Comparison of ENCODE assay signal across 9 cellular contexts in the genomic region with DNA sequence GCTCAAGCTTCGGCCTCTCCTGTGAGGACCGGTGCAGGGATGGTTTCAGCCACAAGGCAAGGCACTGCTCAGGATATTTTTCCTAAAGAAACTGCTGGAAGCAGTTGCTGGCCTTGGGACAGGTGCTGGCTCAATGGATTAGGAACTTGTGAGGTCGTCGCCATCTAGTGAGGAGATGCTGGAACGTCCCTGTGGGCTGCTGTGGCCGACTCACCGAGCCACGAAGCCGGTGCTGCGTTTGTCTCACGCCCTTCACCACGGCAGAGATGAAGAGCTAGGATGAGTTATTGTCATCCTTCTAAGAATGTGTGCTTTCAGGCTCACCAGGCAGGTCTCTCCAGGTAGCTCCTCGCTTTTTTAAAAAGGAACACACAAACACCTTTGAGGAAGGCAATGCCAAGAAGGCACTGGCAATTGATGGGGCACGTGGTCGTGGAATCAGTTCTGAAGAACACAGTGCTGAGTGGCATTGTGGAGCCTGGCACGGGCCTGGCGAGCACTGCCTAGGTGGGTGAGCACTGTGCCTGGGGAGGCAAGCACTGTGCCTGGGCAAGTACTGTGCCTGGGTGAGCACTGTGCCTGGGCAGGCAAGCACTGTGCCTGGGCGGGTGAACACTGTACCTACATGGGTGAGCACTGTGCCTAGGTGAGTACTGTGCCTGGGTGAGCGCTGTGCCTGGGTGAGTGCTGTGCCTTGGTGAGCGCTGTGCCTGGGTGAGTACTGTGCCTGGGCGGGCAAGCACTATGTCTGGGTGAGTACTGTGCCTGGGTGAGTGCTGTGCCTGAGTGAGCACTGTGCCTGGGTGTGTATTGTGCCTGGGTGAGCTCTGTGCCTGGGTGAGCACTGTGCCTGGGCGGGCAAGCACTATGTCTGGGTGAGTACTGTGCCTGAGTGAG.
A peak's percentile ranks its signal among the peaks of the same experiment; 100 is the strongest.
DNase-seq lines count a peak whose midpoint lies in the region; ATAC-seq and TF ChIP-seq lines count a peak whose summit lies in the region.
"Had no signal": no experiment of that assay in that cellular context is flagged by ENCODE, and none has a peak within 500 bp of the region (broad histone marks: within the 10 kb centered on the region; RNA-seq: fewer than 3 reads in every experiment).

No MANE protein-coding gene starts in this region.

- H3K9ac ChIP-seq in BLaER1 treated with 17β-estradiol and CSF1 and Interleukin-3, amounts not matched to agents 10 nM and 100 nM: peak overlapping the region in 4 of 11 experiments; percentile 0 to 69 (median 32); a peak in 6 of 22 replicates
- H3K9ac ChIP-seq in OCI-LY3 (ENCODE audit: low read length): no peak overlapping the region

- 0 out of 22 replicates have a peak, but pooled peaks cover 0 to 7% (median 0%) of the 10 kb centered on the region in 11 experiments for H4K20me1 ChIP-seq in BLaER1 treated with 17β-estradiol and CSF1 and Interleukin-3, amounts not matched to agents 10 nM and 100 nM
- H4K20me1 ChIP-seq in OCI-LY3 (ENCODE audit: insufficient read depth, low read length): no peaks in the 10 kb centered on the region

- H3K4me1 Mint-ChIP-seq in neural crest cell: no peaks in the 10 kb centered on the region

- no peak overlapping the region for H3K4me3 ChIP-seq in BLaER1 treated with 17β-estradiol and CSF1 and Interleukin-3, amounts not matched to agents 10 nM and 100 nM
- no peak overlapping the region for H3K4me3 ChIP-seq in OCI-LY3 (ENCODE audit: low read length)
- H3K4me3 ChIP-seq in epithelial cell of proximal tubule (ENCODE audit: low read depth, low read length): no peak overlapping the region

- H3K27me3 Mint-ChIP-seq in neural crest cell (ENCODE audit: low read depth): peaks cover 29% of the 10 kb centered on the region

- no peak overlapping the region for H2AFZ ChIP-seq in OCI-LY3 (ENCODE audit: low read depth, low read length)

- H3K27ac ChIP-seq in BLaER1 treated with 17β-estradiol and CSF1 and Interleukin-3, amounts not matched to agents 10 nM and 100 nM: peak overlapping the region in 4 of 11 experiments; percentile 37 to 81 (median 63); a peak in 7 of 22 replicates
- H3K27ac ChIP-seq in OCI-LY3 (ENCODE audit: low read length): no peak overlapping the region

- no peaks in the 10 kb centered on the region for H3K36me3 Mint-ChIP-seq in neural crest cell (ENCODE audit: low read depth)

- DNase-seq in HCEC 1CT (peak; percentile 34), epithelial cell of proximal tubule (ENCODE audit: low read depth) (no peak), neural crest cell (ENCODE audit: low read depth, low spot score) (peak; percentile 45), NOMO-1 treated with DMSO at 0.1 percent for 48 hours (lab: John Stamatoyannopoulos, UW; ENCODE audit: unreplicated experiment) (no peak)

- no peaks in the 10 kb centered on the region for H3K36me3 ChIP-seq in BLaER1 treated with 17β-estradiol and CSF1 and Interleukin-3, amounts not matched to agents 10 nM and 100 nM
- no peaks in the 10 kb centered on the region for H3K36me3 ChIP-seq in OCI-LY3 (replicated peaks; ENCODE audit: low read depth, low read length)

- no peaks in the 10 kb centered on the region for H3K79me2 ChIP-seq in OCI-LY3 (ENCODE audit: low read length)

- peaks cover 0 to 29% (median 0%) of the 10 kb centered on the region in 11 experiments; a peak in 3 of 22 replicates for H3K27me3 ChIP-seq in BLaER1 treated with 17β-estradiol and CSF1 and Interleukin-3, amounts not matched to agents 10 nM and 100 nM
- H3K27me3 ChIP-seq in OCI-LY3 (ENCODE audit: low read depth, low read length): peaks cover 22% of the 10 kb centered on the region

- H3K4me1 ChIP-seq in BLaER1 treated with 17β-estradiol and CSF1 and Interleukin-3, amounts not matched to agents 10 nM and 100 nM: peaks cover 31 to 66% (median 46%) of the 10 kb centered on the region in 10 experiments
- H3K4me1 ChIP-seq in OCI-LY3 (ENCODE audit: low read length): no peaks in the 10 kb centered on the region

- no peak overlapping the region for H3K27ac Mint-ChIP-seq in neural crest cell (ENCODE audit: unreplicated experiment)
- H3K27ac Mint-ChIP-seq: stimulated activated naive CD8-positive, alpha-beta T cell treated with anti-CD3 and anti-CD28 coated beads, Interleukin-15, Interleukin-2, amounts not matched to agents 100 ng/mL and 50 ng/mL, for 24 hours had no signal

- no peak for ATAC-seq in GM18511 (IDR thresholded peaks at IDR 0.05; ENCODE audit: unreplicated experiment)
- ATAC-seq in activated CD4-positive, CD25-positive, alpha-beta regulatory T cell treated with anti-CD3 and anti-CD28 coated beads, Interleukin-2, amount 50 U/mL, for 24 hours: no peak

- TF ChIP-seq CTCF in OCI-LY3 (IDR thresholded peaks at IDR 0.05; ENCODE audit: low read depth, low read length): peak; percentile 37
- TF ChIP-seq CTCF in epithelial cell of proximal tubule (conservative IDR thresholded peaks at IDR 0.05; ENCODE audit: low read depth, low read length): peak; percentile 29
- peak; percentile 61 for TF ChIP-seq CTCF in neural crest cell (conservative IDR thresholded peaks at IDR 0.05)

- H3K9me3 Mint-ChIP-seq in neural crest cell: peaks cover 4% of the 10 kb centered on the region
- H3K9me3 Mint-ChIP-seq: stimulated activated naive CD8-positive, alpha-beta T cell treated with anti-CD3 and anti-CD28 coated beads, Interleukin-15, Interleukin-2, amounts not matched to agents 100 ng/mL and 50 ng/mL, for 24 hours had no signal

- no peak overlapping the region for H3K4me3 Mint-ChIP-seq in neural crest cell
- H3K4me3 Mint-ChIP-seq: stimulated activated naive CD8-positive, alpha-beta T cell treated with anti-CD3 and anti-CD28 coated beads, Interleukin-15, Interleukin-2, amounts not matched to agents 100 ng/mL and 50 ng/mL, for 24 hours had no signal

- H3K9me3 ChIP-seq in BLaER1 treated with 17β-estradiol and CSF1 and Interleukin-3, amounts not matched to agents 10 nM and 100 nM (replicated peaks in 1 of 11): peaks cover 10 to 24% (median 21%) of the 10 kb centered on the region in 11 experiments; a peak in 21 of 22 replicates
- H3K9me3 ChIP-seq in OCI-LY3 (ENCODE audit: insufficient read depth, low read length): no peaks in the 10 kb centered on the region

- peak overlapping the region; percentile 28 to 94 (median 80); a peak in 20 of 22 replicates for H3K4me2 ChIP-seq in BLaER1 treated with 17β-estradiol and CSF1 and Interleukin-3, amounts not matched to agents 10 nM and 100 nM
- no peak overlapping the region for H3K4me2 ChIP-seq in OCI-LY3 (ENCODE audit: low read length)

Comparison
In these comparisons a context has a peak if more than half of its experiments do, and no peak if none do; other contexts are left out.
1. DNase-seq: peak in HCEC 1CT (single experiment) and neural crest cell (single experiment); none in epithelial cell of proximal tubule (single experiment) and NOMO-1 treated with DMSO at 0.1 percent for 48 hours (single experiment).
2. Peak in every context shown above with its lines, with median percentiles within 50 percentile points of each other: CTCF ChIP-seq.